ENCODE assay signal across 17 cellular contexts in the genomic region with DNA sequence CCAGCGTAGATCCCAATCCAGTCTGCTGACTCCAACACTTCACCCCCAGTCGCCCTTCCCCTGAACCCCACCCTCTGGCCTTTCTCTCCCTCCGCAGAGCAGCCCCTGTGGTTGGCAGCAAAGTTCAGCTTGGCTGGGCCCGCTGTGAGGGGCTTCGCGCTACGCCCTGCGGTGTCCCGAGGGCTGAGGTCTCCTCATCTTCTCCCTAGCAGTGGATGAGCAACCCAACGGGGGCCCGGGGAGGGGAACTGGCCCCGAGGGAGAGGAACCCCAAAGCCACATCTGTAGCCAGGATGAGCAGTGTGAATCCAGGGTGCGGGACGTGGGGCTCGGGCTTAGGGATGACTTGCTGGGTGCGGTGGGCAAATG. TPM values are rescaled to one million over a fixed set of nuclear protein-coding genes. Genes with fewer than 3 reads are reported as not detected.
DNase-seq lines count a peak whose midpoint lies in the region; ATAC-seq and TF ChIP-seq lines count a peak whose summit lies in the region.
"Had no signal": no experiment of that assay in that cellular context is flagged by ENCODE, and none has a peak within 500 bp of the region (broad histone marks: within the 10 kb centered on the region; RNA-seq: fewer than 3 reads in every experiment).

No MANE protein-coding gene starts in this region.

- no peaks in the 10 kb centered on the region for H4K20me1 ChIP-seq in mammary epithelial cell (ENCODE audit: insufficient read depth, low read length)

- H3K4me1 ChIP-seq in breast epithelium (peaks cover 0 to 4% of the 10 kb centered on the region in 2 donors), mammary epithelial cell (ENCODE audit: insufficient read depth, low read length) (peaks cover 6% of the 10 kb centered on the region), right cardiac atrium (ENCODE audit: control insufficient read depth, insufficient read depth, low read length) (no peaks in the 10 kb centered on the region), prostate gland (replicated peaks) (no peaks in the 10 kb centered on the region), transverse colon (peaks cover 4 to 12% (median 6%) of the 10 kb centered on the region in 4 donors)

- dilution Hi-C loops in mammary epithelial cell (cut with HindIII; ENCODE audit: low sequenced_read_pairs): no loop called here

- H3K9me3 ChIP-seq in breast epithelium (no peaks in the 10 kb centered on the region), mammary epithelial cell (replicated peaks; ENCODE audit: insufficient read depth, low read length) (no peaks in the 10 kb centered on the region), right cardiac atrium (ENCODE audit: control insufficient read depth, low read length) (no peaks in the 10 kb centered on the region), prostate gland (no peaks in the 10 kb centered on the region), transverse colon (no peaks in the 10 kb centered on the region)
- H3K9me3 ChIP-seq: SJSA1 had no signal

- no TSS peak for BruUV-seq in mammary epithelial cell (replicated peaks; lab: Mats Ljungman, UMichigan)

- H3K36me3 ChIP-seq in breast epithelium (no peaks in the 10 kb centered on the region), mammary epithelial cell (ENCODE audit: insufficient read depth, low read length) (no peaks in the 10 kb centered on the region), prostate gland (no peaks in the 10 kb centered on the region), transverse colon (no peaks in the 10 kb centered on the region)
- H3K36me3 ChIP-seq: SJSA1 had no signal

- TF ChIP-seq POLR2A in breast epithelium (IDR thresholded peaks at IDR 0.05) (no peak), prostate gland (IDR thresholded peaks at IDR 0.05) (no peak), transverse colon (IDR thresholded peaks at IDR 0.05) (no peak)

- H3K4me2 ChIP-seq in mammary epithelial cell (ENCODE audit: insufficient read depth, low read depth, low read length): no peak overlapping the region
- H3K4me2 ChIP-seq: hepatocyte had no signal

- peaks cover 0 to 63% of the 10 kb centered on the region in 2 donors for H3K27me3 ChIP-seq in breast epithelium
- no peaks in the 10 kb centered on the region for H3K27me3 ChIP-seq in mammary epithelial cell (ENCODE audit: insufficient read depth, low read length)
- H3K27me3 ChIP-seq in right cardiac atrium (ENCODE audit: control insufficient read depth, insufficient read depth): no peaks in the 10 kb centered on the region
- H3K27me3 ChIP-seq in prostate gland (replicated peaks; ENCODE audit: insufficient read depth): no peaks in the 10 kb centered on the region
- peaks cover 93% of the 10 kb centered on the region for H3K27me3 ChIP-seq in transverse colon
- H3K27me3 ChIP-seq: hepatocyte had no signal

- H3K4me3 ChIP-seq in breast epithelium (peak overlapping the region; percentile 47 to 69 (median 51)), mammary epithelial cell (replicated peaks in 1 of 3; ENCODE audit: insufficient read depth in 1 of 3, low read depth in 2 of 3, low read length in 3 of 3) (no peak overlapping the region), right cardiac atrium (ENCODE audit: low read length) (peak overlapping the region; percentile 64), prostate gland (peak overlapping the region; percentile 3 to 48), transverse colon (peak overlapping the region in 3 of 4 donors; percentile 7 to 49 (median 13))
- H3K4me3 ChIP-seq: hepatocyte, SJSA1 had no signal

- CTCF ChIA-PET in mammary epithelial cell (lab: Charles Lee; ENCODE audit: low non-redundant PET): no interaction called here

- TF ChIP-seq CTCF in breast epithelium (IDR thresholded peaks at IDR 0.05) (no peak), mammary epithelial cell (conservative IDR thresholded peaks at IDR 0.05 in 1 of 2, IDR thresholded peaks at IDR 0.05 in 1 of 2; ENCODE audit: extremely low read depth in 1 of 2, insufficient read depth in 1 of 2, low read depth in 1 of 2, low read length in 2 of 2) (no peak), prostate gland (IDR thresholded peaks at IDR 0.05) (no peak), transverse colon (IDR thresholded peaks at IDR 0.05) (no peak)

- 99% methylated on average over 15 of the region's 16 CpGs for WGBS in mammary epithelial cell (ENCODE audit: low coverage, missing lambda C conversion rate)
- 62% methylated on average over 16 of the region's 16 CpGs for WGBS in right cardiac atrium
- WGBS in prostate gland: 90% methylated on average over 16 of the region's 16 CpGs
- 69% methylated on average over 16 of the region's 16 CpGs; no CpG with 5 or more reads in 1 of the 2 donors for WGBS in transverse colon (ENCODE audit: low coverage in 1 of 2), 2 donors

- H3K79me2 ChIP-seq in mammary epithelial cell (ENCODE audit: insufficient read depth, low read length): no peaks in the 10 kb centered on the region
- H3K79me2 ChIP-seq: hepatocyte had no signal

- no peak overlapping the region for H2AFZ ChIP-seq in mammary epithelial cell (ENCODE audit: low read depth, low read length)
- H2AFZ ChIP-seq: hepatocyte had no signal

- intact Hi-C loops in breast epithelium (cut with DNase I; ENCODE audit: low total_unique reads): no loop called here
- intact Hi-C loops in mammary epithelial cell (cut with micrococcal nuclease): no loop called here
- intact Hi-C loops in right cardiac atrium (cut with DNase I): no loop called here
- intact Hi-C loops in prostate gland (cut with DNase I): no loop called here
- intact Hi-C loops in transverse colon (cut with DNase I; ENCODE audit: low total_unique reads): no loop called here

- no peak for TF ChIP-seq EP300 in transverse colon (IDR thresholded peaks at IDR 0.05; ENCODE audit: low read depth)

- in situ Hi-C loops in mammary epithelial cell (cut with MboI; ENCODE audit: low sequenced_read_pairs in 2 of 2): no loop called here
- in situ Hi-C loops in transverse colon (cut with MboI; ENCODE audit: low pct_ligation_motif_present in 1 of 4, low pct_unique_long_range_greater_than_20kb in 1 of 4, low sequenced_read_pairs in 3 of 4): no loop called here

- H3K27ac ChIP-seq in breast epithelium: no peak overlapping the region
- no peak overlapping the region for H3K27ac ChIP-seq in mammary epithelial cell (ENCODE audit: insufficient read depth, low read depth, low read length)
- H3K27ac ChIP-seq in right cardiac atrium (ENCODE audit: low read length): peak overlapping the region; percentile 69
- H3K27ac ChIP-seq in prostate gland: peak overlapping the region in 1 of 2 donors; percentile 29
- peak overlapping the region; percentile 19 to 53 (median 51) for H3K27ac ChIP-seq in transverse colon
- H3K27ac ChIP-seq: 22Rv1, hepatocyte, SJSA1 had no signal

- no peak overlapping the region for H3K9ac ChIP-seq in mammary epithelial cell (ENCODE audit: insufficient read depth, low read length)

- no peak for DNase-seq in breast epithelium (ENCODE audit: low spot score in 2 of 2)
- no peak for DNase-seq in mammary epithelial cell
- DNase-seq in right cardiac atrium: peak in 1 of 3 donors; percentile 55
- DNase-seq in prostate gland (ENCODE audit: low spot score): no peak
- DNase-seq in transverse colon: no peak
- DNase-seq in GM19240 (ENCODE audit: insufficient read length, low spot score): no peak
- no peak for DNase-seq in HuH-7.5 (ENCODE audit: low spot score)
- DNase-seq: activated CD8-positive, alpha-beta memory T cell treated with anti-CD3 and anti-CD28 coated beads, Interleukin-2, amount 50 U/mL, for 4 hours; activated gamma-delta T cell treated with Interleukin-2 at 50 U/mL for 16 hours; DMS 273 treated with DMSO at 0.1 percent for 48 hours; IMR-90; NCI-H2081; NCI-H524 treated with DMSO at 0.1 percent for 48 hours had no signal

- ATAC-seq in right cardiac atrium: no peak
- ATAC-seq in GM19328 (IDR thresholded peaks at IDR 0.05; ENCODE audit: unreplicated experiment): no peak

RNA-seq across cellular contexts. Expression of a gene that starts 0.6 kb away (rescaled TPM):
- total RNA-seq in breast epithelium (100 to 1,000 TPM in 1 of 3 donors, 10 to 100 TPM in 2; 48.9 to 138 (median 53.4) TPM), mammary epithelial cell (1 to 10 TPM; 2.8 to 8.2 TPM), right cardiac atrium (100 to 1,000 TPM in 1 of 4 donors, 10 to 100 TPM in 3; 73.3 to 148 (median 83.0) TPM), prostate gland (100 to 1,000 TPM in 1 of 2 donors, 10 to 100 TPM in 1; 49.3 to 118 TPM), transverse colon (10 to 100 TPM; 12.3 to 64.7 (median 33.6) TPM)
- polyA plus RNA-seq in mammary epithelial cell (8.7 TPM), right cardiac atrium (113 TPM)
- 1.9 TPM for polyA minus RNA-seq in mammary epithelial cell

RNA-seq across cellular contexts. Expression of a gene that starts 24.0 kb away (rescaled TPM):
- total RNA-seq in breast epithelium (100 to 1,000 TPM; 106 to 551 (median 110) TPM), mammary epithelial cell (10 to 100 TPM; 37.3 to 49.6 TPM), right cardiac atrium (10 to 100 TPM; 63.0 to 92.0 (median 70.2) TPM), prostate gland (10 to 100 TPM; 44.9 to 50.0 TPM), transverse colon (100 to 1,000 TPM; 245 to 441 (median 290) TPM)
- polyA plus RNA-seq in mammary epithelial cell (42.3 TPM), right cardiac atrium (149 TPM)
- polyA minus RNA-seq in mammary epithelial cell: 74.1 TPM

RNA-seq across cellular contexts. Expression of a gene that starts 49.1 kb away (rescaled TPM):
- total RNA-seq in breast epithelium: 1 to 10 TPM; 4.8 to 8.2 (median 5.6) TPM
- total RNA-seq in mammary epithelial cell: under 1 TPM; 0.35 to 0.50 TPM
- polyA plus RNA-seq in mammary epithelial cell: 0.33 TPM
- not detected for polyA minus RNA-seq in mammary epithelial cell
- total RNA-seq in right cardiac atrium: 10 to 100 TPM; 34.2 to 40.8 (median 36.4) TPM
- polyA plus RNA-seq in right cardiac atrium: 42.7 TPM
- total RNA-seq in prostate gland: 10 to 100 TPM; 18.9 to 27.8 TPM
- 10 to 100 TPM in 1 of 4 donors, 1 to 10 TPM in 3; 3.5 to 12.3 (median 3.9) TPM for total RNA-seq in transverse colon
- total RNA-seq: SJSA1 had no signal

Comparison
In these comparisons a context has a peak if more than half of its experiments do, and no peak if none do; other contexts are left out.
1. H3K4me3 ChIP-seq: peak in breast epithelium (3 of 3), right cardiac atrium (single experiment), prostate gland (2 of 2) and transverse colon (3 of 4); none in mammary epithelial cell (0 of 3).
2. H3K27ac ChIP-seq: peak in right cardiac atrium (single experiment) and transverse colon (4 of 4); none in breast epithelium (0 of 2) and mammary epithelial cell (single experiment).